Comparison of ENCODE assay signal across 21 cellular contexts in genomic region chr1:191348328-191348727, GRCh38.
DNase-seq lines count a peak whose midpoint lies in the region; ATAC-seq, FAIRE-seq and TF ChIP-seq lines count a peak whose summit lies in the region.
"Had no signal": no experiment of that assay in that cellular context is flagged by ENCODE, and none has a peak within 500 bp of the region (broad histone marks: within the 10 kb centered on the region; RNA-seq: fewer than 3 reads in every experiment).

No MANE protein-coding gene starts in this region.

- TF ChIP-seq POLR2A in K562 (conservative IDR thresholded peaks at IDR 0.05), result no peak

- H3K27me3 ChIP-seq in DND-41 (ENCODE audit: insufficient read depth, low read length, poor library complexity) (no peaks in the 10 kb centered on the region), H7 (ENCODE audit: control insufficient read depth, insufficient read depth, low read length) (no peaks in the 10 kb centered on the region), K562 (ENCODE audit: control insufficient read depth in 2 of 2, insufficient read depth in 2 of 2, low read length in 2 of 2) (no peaks in the 10 kb centered on the region)
- H3K27me3 ChIP-seq in naive thymus-derived CD4-positive, alpha-beta T cell (ENCODE audit: control insufficient read depth in 2 of 2, insufficient read depth in 2 of 2, low read length in 2 of 2), result no peaks in the 10 kb centered on the region
- H3K27me3 ChIP-seq: BE2C had no signal

- TF ChIP-seq CTCF in DND-41 (IDR thresholded peaks at IDR 0.05; ENCODE audit: borderline replicate concordance, extremely low read depth, low read length, poor library complexity, severe bottlenecking) (no peak), K562 (IDR thresholded peaks at IDR 0.05 in 2 of 3, conservative IDR thresholded peaks at IDR 0.05 in 1 of 3; ENCODE audit: insufficient read depth in 2 of 3, low read depth in 1 of 3, low read length in 3 of 3) (0 out of 6 replicates have a peak, but pooled peaks of 1 of the 3 experiments have one; percentile 6)

- H2AFZ ChIP-seq in DND-41 (ENCODE audit: low read depth, low read length) (peak overlapping the region; percentile 41; the same call in 1 of the 2 replicates), K562 (ENCODE audit: low read depth, low read length) (peak overlapping the region; percentile 23)
- H2AFZ ChIP-seq: GM23248 had no signal

- CTCF ChIA-PET in K562 (lab: Yijun Ruan, JAX; ENCODE audit: low intra/inter-chr PET ratio), result interaction anchor here (0.7 kb wide), 1 partner anchor 489 kb away, joined by 3 read pairs; no protein-coding TSS in a partner anchor
- CTCF ChIA-PET in naive thymus-derived CD4-positive, alpha-beta T cell (lab: Charles Lee), result no interaction called here

- H3K4me1 ChIP-seq in DND-41 (ENCODE audit: insufficient read depth, low read length) (no peaks in the 10 kb centered on the region), K562 (replicated peaks in 1 of 2; ENCODE audit: control insufficient read depth in 2 of 2, insufficient read depth in 2 of 2, low read length in 2 of 2) (no peaks in the 10 kb centered on the region)
- no peaks in the 10 kb centered on the region for H3K4me1 ChIP-seq in naive thymus-derived CD4-positive, alpha-beta T cell (ENCODE audit: control insufficient read depth in 2 of 2, insufficient read depth in 2 of 2, low read length in 2 of 2)

- ATAC-seq in DND-41 (ENCODE audit: insufficient read depth, low read depth), result no peak
- ATAC-seq in K562, result peak; percentile 62
- no peak for ATAC-seq in HG03045 (IDR thresholded peaks at IDR 0.05; ENCODE audit: unreplicated experiment)
- no peak for ATAC-seq in naive thymus-derived CD4-positive, alpha-beta T cell
- ATAC-seq in stimulated activated memory B cell treated with anti-CD40 and anti-IgM and Interleukin-4, amounts not matched to agents 10 μg/mL and 1 μg/mL and 100 μg/mL, for 72 hours, result no peak
- ATAC-seq: HepG2 had no signal

- 28% methylated on average over 3 of the region's 3 CpGs for whole genome bisulfite sequencing in K562 (ENCODE audit: insufficient coverage, low coverage, missing lambda C conversion rate)

- H3K27ac ChIP-seq in DND-41 (ENCODE audit: low read length) (no peak overlapping the region), K562 (ENCODE audit: extremely low read depth, low read depth, low read length) (no peak overlapping the region)
- no peak overlapping the region for H3K27ac ChIP-seq in naive thymus-derived CD4-positive, alpha-beta T cell (ENCODE audit: low read depth, low read length)
- H3K27ac ChIP-seq: GM23248 had no signal

- no peak for TF ChIP-seq RAD21 in K562 (CRISPR knock-in tag; conservative IDR thresholded peaks at IDR 0.05 in 1 of 2, IDR thresholded peaks at IDR 0.05 in 1 of 2)

- H4K20me1 ChIP-seq in DND-41 (ENCODE audit: insufficient read depth, low read length) (no peaks in the 10 kb centered on the region), K562 (replicated peaks; ENCODE audit: control insufficient read depth, insufficient read depth, low read length) (no peaks in the 10 kb centered on the region)

- in situ Hi-C loops in K562 (cut with MboI), result no loop called here

- POLR2A ChIA-PET in K562 (lab: Yijun Ruan, JAX), result no interaction called here
- POLR2A ChIA-PET in naive thymus-derived CD4-positive, alpha-beta T cell (lab: Charles Lee), result no interaction called here

- intact Hi-C loops in K562 (cut with micrococcal nuclease), result no loop called here
- intact Hi-C loops in naive thymus-derived CD4-positive, alpha-beta T cell (cut with micrococcal nuclease), result no loop called here

- no peak for TF ChIP-seq EP300 in K562 (IDR thresholded peaks at IDR 0.05; ENCODE audit: low read length)

- H3K4me1 Mint-ChIP-seq in naive thymus-derived CD4-positive, alpha-beta T cell, result no peaks in the 10 kb centered on the region
- H3K4me1 Mint-ChIP-seq in stimulated activated memory B cell treated with anti-CD40 and anti-IgM and Interleukin-4, amounts not matched to agents 10 μg/mL and 1 μg/mL and 100 μg/mL, for 72 hours, result no peaks in the 10 kb centered on the region
- H3K4me1 Mint-ChIP-seq: CD4-positive, CD25-positive, alpha-beta regulatory T cell; CD8-positive, alpha-beta memory T cell; IgD-negative memory B cell had no signal

- H3K9me1 ChIP-seq in K562 (ENCODE audit: control insufficient read depth, insufficient read depth, low read length), result no peaks in the 10 kb centered on the region

- H3K9me3 Mint-ChIP-seq in naive thymus-derived CD4-positive, alpha-beta T cell, result peaks cover 0 to 16% (median 5%) of the 10 kb centered on the region in 11 donors
- peaks cover 4% of the 10 kb centered on the region for H3K9me3 Mint-ChIP-seq in stimulated activated memory B cell treated with anti-CD40 and anti-IgM and Interleukin-4, amounts not matched to agents 10 μg/mL and 1 μg/mL and 100 μg/mL, for 72 hours

- no peak overlapping the region for H3K27ac Mint-ChIP-seq in naive thymus-derived CD4-positive, alpha-beta T cell
- no peak overlapping the region for H3K27ac Mint-ChIP-seq in stimulated activated memory B cell treated with anti-CD40 and anti-IgM and Interleukin-4, amounts not matched to agents 10 μg/mL and 1 μg/mL and 100 μg/mL, for 72 hours
- H3K27ac Mint-ChIP-seq: CD4-positive, CD25-positive, alpha-beta regulatory T cell; CD8-positive, alpha-beta memory T cell; IgD-negative memory B cell had no signal

- no peak overlapping the region for H3K4me3 ChIP-seq in DND-41 (ENCODE audit: low read depth in 1 of 2, low read length in 2 of 2)
- H3K4me3 ChIP-seq in H7 (ENCODE audit: insufficient read depth, low read depth, low read length), result no peak overlapping the region
- no peak overlapping the region for H3K4me3 ChIP-seq in K562
- no peak overlapping the region for H3K4me3 ChIP-seq in naive thymus-derived CD4-positive, alpha-beta T cell (ENCODE audit: low read length)
- H3K4me3 ChIP-seq: GM23248 had no signal

- H3K4me2 ChIP-seq in DND-41 (ENCODE audit: insufficient read depth, low read length) (no peak overlapping the region), K562 (ENCODE audit: insufficient read depth, low read length) (no peak overlapping the region)

- H3K9me3 ChIP-seq in DND-41 (ENCODE audit: insufficient read depth, low read length, severe bottlenecking), result no peaks in the 10 kb centered on the region
- no peaks in the 10 kb centered on the region; the same call in 1 of the 2 replicates for H3K9me3 ChIP-seq in K562 (replicated peaks; ENCODE audit: control insufficient read depth, insufficient read depth, low read depth, low read length)
- no peaks in the 10 kb centered on the region for H3K9me3 ChIP-seq in naive thymus-derived CD4-positive, alpha-beta T cell (ENCODE audit: control insufficient read depth in 2 of 3, low read length in 3 of 3)
- H3K9me3 ChIP-seq: BE2C had no signal

- no peak for FAIRE-seq in K562 (lab: Jason Lieb, UNC)
- FAIRE-seq: GM12892, GM18507, H54, HepG2 had no signal

- H3K79me2 ChIP-seq in DND-41 (ENCODE audit: insufficient read depth, low read length) (no peaks in the 10 kb centered on the region), K562 (ENCODE audit: control insufficient read depth, insufficient read depth, low read length) (no peaks in the 10 kb centered on the region)

- DNase-seq in DND-41 (no peak), H7 (peak; percentile 2), K562 (ENCODE audit: extremely low read depth in 1 of 4, low spot score in 3 of 4) (no peak), left kidney (ENCODE audit: low read depth, low spot score) (peak; percentile 17)
- DNase-seq in activated naive CD4-positive, alpha-beta T cell (lab: John Stamatoyannopoulos, UW), result no peak
- no peak for DNase-seq in naive thymus-derived CD4-positive, alpha-beta T cell
- DNase-seq: ACHN; BE2C; C1 segment of cervical spinal cord; CD4-positive, CD25-positive, alpha-beta regulatory T cell; CD8-positive, alpha-beta memory T cell; COR-L47; GDM1; GM23248 had no signal

- H3K27me3 Mint-ChIP-seq in naive thymus-derived CD4-positive, alpha-beta T cell, result no peaks in the 10 kb centered on the region
- no peaks in the 10 kb centered on the region for H3K27me3 Mint-ChIP-seq in stimulated activated memory B cell treated with anti-CD40 and anti-IgM and Interleukin-4, amounts not matched to agents 10 μg/mL and 1 μg/mL and 100 μg/mL, for 72 hours
- H3K27me3 Mint-ChIP-seq: CD4-positive, CD25-positive, alpha-beta regulatory T cell; CD8-positive, alpha-beta memory T cell; IgD-negative memory B cell had no signal

- no peak overlapping the region for H3K4me3 Mint-ChIP-seq in naive thymus-derived CD4-positive, alpha-beta T cell
- H3K4me3 Mint-ChIP-seq in stimulated activated memory B cell treated with anti-CD40 and anti-IgM and Interleukin-4, amounts not matched to agents 10 μg/mL and 1 μg/mL and 100 μg/mL, for 72 hours, result no peak overlapping the region
- H3K4me3 Mint-ChIP-seq: CD4-positive, CD25-positive, alpha-beta regulatory T cell; CD8-positive, alpha-beta memory T cell; IgD-negative memory B cell had no signal

- H3K9ac ChIP-seq in DND-41 (ENCODE audit: low read depth, low read length) (no peak overlapping the region), K562 (ENCODE audit: insufficient read depth in 1 of 2, low read depth in 2 of 2, low read length in 2 of 2) (no peak overlapping the region)
- H3K9ac ChIP-seq: GM23248 had no signal

- BruUV-seq in K562 (replicated peaks; lab: Mats Ljungman, UMichigan), result no TSS peak

- no peaks in the 10 kb centered on the region for H3K36me3 Mint-ChIP-seq in naive thymus-derived CD4-positive, alpha-beta T cell
- no peaks in the 10 kb centered on the region for H3K36me3 Mint-ChIP-seq in stimulated activated memory B cell treated with anti-CD40 and anti-IgM and Interleukin-4, amounts not matched to agents 10 μg/mL and 1 μg/mL and 100 μg/mL, for 72 hours
- H3K36me3 Mint-ChIP-seq: CD4-positive, CD25-positive, alpha-beta regulatory T cell; CD8-positive, alpha-beta memory T cell; IgD-negative memory B cell had no signal

- H3K36me3 ChIP-seq in DND-41 (ENCODE audit: insufficient read depth, low read length) (no peaks in the 10 kb centered on the region), H7 (replicated peaks; ENCODE audit: control insufficient read depth, insufficient read depth, low read length) (no peaks in the 10 kb centered on the region), K562 (ENCODE audit: control insufficient read depth, insufficient read depth, low read length) (no peaks in the 10 kb centered on the region)
- no peaks in the 10 kb centered on the region for H3K36me3 ChIP-seq in naive thymus-derived CD4-positive, alpha-beta T cell (ENCODE audit: control insufficient read depth in 2 of 3, insufficient read depth in 3 of 3, low read length in 3 of 3)
- H3K36me3 ChIP-seq: BE2C had no signal

TF ChIP-seq in K562, 482 proteins besides CTCF, POLR2A, EP300 and RAD21 (continues in another document):
- peak; percentile 89 for TF ChIP-seq HMBOX1 (IDR thresholded peaks at IDR 0.05)

Comparison
In these comparisons a context has a peak if more than half of its experiments do, and no peak if none do; other contexts are left out.
1. DNase-seq: peak in H7 (single experiment) and left kidney (single experiment); none in DND-41 (single experiment), K562 (0 of 4), activated naive CD4-positive, alpha-beta T cell (0 of 4) and naive thymus-derived CD4-positive, alpha-beta T cell (0 of 9).